ENCODE assay signal across 13 cellular contexts in genomic region chr3:134803051-134803505, GRCh38. TPM values are rescaled to one million over a fixed set of nuclear protein-coding genes. Genes with fewer than 3 reads are reported as not detected.
DNase-seq lines count a peak whose midpoint lies in the region; ATAC-seq and TF ChIP-seq lines count a peak whose summit lies in the region.
"Had no signal": no experiment of that assay in that cellular context is flagged by ENCODE, and none has a peak within 500 bp of the region (broad histone marks: within the 10 kb centered on the region; RNA-seq: fewer than 3 reads in every experiment).

No MANE protein-coding gene starts in this region.

- ATAC-seq in GM21825 (IDR thresholded peaks at IDR 0.05; ENCODE audit: unreplicated experiment): peak; percentile 55
- peak; percentile 68 for ATAC-seq in HG03521 (IDR thresholded peaks at IDR 0.05; ENCODE audit: unreplicated experiment)
- no peak for ATAC-seq in sciatic nerve
- ATAC-seq: gastrocnemius medialis had no signal

- peak in 2 of 3 donors; percentile 1 to 19 for DNase-seq in stimulated activated CD4-positive, alpha-beta T cell treated with anti-CD3 and anti-CD28 coated beads, Interleukin-12 subunit alpha, Interleukin-12 subunit beta, amount 100 ng/mL, for 48 hours (ENCODE audit: low read depth in 2 of 3, low spot score in 1 of 3)
- DNase-seq in stimulated activated CD4-positive, alpha-beta T cell treated with anti-CD3 and anti-CD28 coated beads, Interleukin-4, amount 100 ng/mL, for 4 hours: no peak
- DNase-seq in type B pancreatic cell (ENCODE audit: extremely low spot score, unreplicated experiment): peak; percentile 8
- no peak for DNase-seq in BE2C
- no peak for DNase-seq in NCI-H748 treated with DMSO at 0.1 percent for 48 hours (lab: John Stamatoyannopoulos, UW)
- DNase-seq in sciatic nerve (ENCODE audit: low spot score): no peak
- DNase-seq: gastrocnemius medialis, spleen, upper lobe of left lung had no signal

- intact Hi-C loops in sciatic nerve (cut with DNase I): no loop called here

- H3K27me3 ChIP-seq in BE2C: peaks cover 18% of the 10 kb centered on the region
- H3K27me3 ChIP-seq: gastrocnemius medialis, upper lobe of left lung had no signal

- H3K4me1 Mint-ChIP-seq in type B pancreatic cell (ENCODE audit: unreplicated experiment): peaks cover 4% of the 10 kb centered on the region
- H3K4me1 Mint-ChIP-seq: B cell; central memory CD8-positive, alpha-beta T cell had no signal

- H3K36me3 Mint-ChIP-seq in type B pancreatic cell: peaks cover 3% of the 10 kb centered on the region

- no peak overlapping the region for H3K4me3 Mint-ChIP-seq in type B pancreatic cell
- H3K4me3 Mint-ChIP-seq: B cell; central memory CD8-positive, alpha-beta T cell had no signal

- no peaks in the 10 kb centered on the region for H3K36me3 ChIP-seq in BE2C
- H3K36me3 ChIP-seq: gastrocnemius medialis, spleen, upper lobe of left lung had no signal

- peaks cover 88% of the 10 kb centered on the region for H3K27me3 Mint-ChIP-seq in type B pancreatic cell

- H3K4me1 ChIP-seq in BE2C: no peaks in the 10 kb centered on the region; the same call in 1 of the 2 replicates
- H3K4me1 ChIP-seq: upper lobe of left lung had no signal

- no peak overlapping the region for H3K27ac Mint-ChIP-seq in type B pancreatic cell
- H3K27ac Mint-ChIP-seq: B cell had no signal

- H3K9me3 Mint-ChIP-seq in type B pancreatic cell: no peaks in the 10 kb centered on the region
- H3K9me3 Mint-ChIP-seq: central memory CD8-positive, alpha-beta T cell had no signal

- no peaks in the 10 kb centered on the region for H3K9me3 ChIP-seq in BE2C
- H3K9me3 ChIP-seq: gastrocnemius medialis, spleen, upper lobe of left lung had no signal

- no peak for TF ChIP-seq CTCF in type B pancreatic cell (conservative IDR thresholded peaks at IDR 0.05)
- no peak for TF ChIP-seq CTCF in BE2C (IDR thresholded peaks at IDR 0.05; ENCODE audit: low read depth, low read length)

- H3K4me3 ChIP-seq in BE2C (ENCODE audit: low read depth, low read length): no peak overlapping the region
- H3K4me3 ChIP-seq: gastrocnemius medialis, spleen, upper lobe of left lung had no signal

RNA-seq across cellular contexts. Expression of gene EPHB1, which starts 8.0 kb away (rescaled TPM):
- total RNA-seq in type B pancreatic cell (ENCODE audit: low replicate concordance): 1.8 and 9.1 TPM in 2 replicates
- polyA plus RNA-seq in BE2C (2012; ENCODE audit: insufficient read depth, insufficient read length, low read depth): 0.65 TPM
- total RNA-seq in sciatic nerve: 6.6 TPM
- total RNA-seq: B cell had no signal

Comparison
In these comparisons a context has a peak if more than half of its experiments do, and no peak if none do; other contexts are left out.
1. DNase-seq: peak in stimulated activated CD4-positive, alpha-beta T cell treated with anti-CD3 and anti-CD28 coated beads, Interleukin-12 subunit alpha, Interleukin-12 subunit beta, amount 100 ng/mL, for 48 hours (2 of 3) and type B pancreatic cell (single experiment); none in stimulated activated CD4-positive, alpha-beta T cell treated with anti-CD3 and anti-CD28 coated beads, Interleukin-4, amount 100 ng/mL, for 4 hours (0 of 2), BE2C (single experiment), NCI-H748 treated with DMSO at 0.1 percent for 48 hours (single experiment) and sciatic nerve (single experiment).